In the genomic region with DNA sequence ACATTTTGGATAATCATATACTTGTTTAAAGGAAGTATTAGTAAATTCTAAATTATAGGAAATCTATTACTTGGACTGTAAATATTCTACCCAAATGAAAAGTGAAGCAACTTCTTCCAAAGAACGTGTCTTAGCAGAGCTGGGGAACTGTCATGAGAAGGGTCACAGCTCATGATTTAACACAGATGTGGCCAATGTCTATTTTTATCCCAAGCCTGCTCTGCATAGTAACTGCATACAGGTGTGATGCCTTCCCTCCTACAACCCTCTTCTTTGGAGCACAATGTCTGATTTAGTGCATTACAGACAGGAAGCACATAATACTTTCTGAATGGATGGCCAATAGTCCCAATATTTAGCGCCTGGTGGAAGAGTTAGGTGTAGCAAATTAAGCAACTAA, we compare ENCODE assay signal across 16 cellular contexts.
"Had no signal": no experiment of that assay in that cellular context is flagged by ENCODE, and none has a peak within 500 bp of the region (broad histone marks: within the 10 kb centered on the region; RNA-seq: fewer than 3 reads in every experiment).

No MANE protein-coding gene starts in this region.

- DNase-seq: activated CD4-positive, alpha-beta T cell treated with anti-CD3 and anti-CD28 coated beads, Interleukin-2, amount 10 ng/mL, durations not matched to agents 24 days and 14 days; activated CD8-positive, alpha-beta T cell treated with anti-CD3 and anti-CD28 coated beads for 36 hours; activated naive CD4-positive, alpha-beta T cell treated with Interleukin-2 at 50 U/mL for 16 hours; activated naive CD8-positive, alpha-beta T cell treated with anti-CD3 and anti-CD28 coated beads, Interleukin-2, amount 10 ng/mL, durations not matched to agents 7 days and 5 days; activated T-cell treated with anti-CD3 and anti-CD28 coated beads, Interleukin-2, amount 50 U/mL, for 24 hours; amygdala; central memory CD4-positive, alpha-beta T cell; endodermal cell; natural killer cell; sigmoid colon; stimulated activated CD4-positive, alpha-beta T cell treated with anti-CD3 and anti-CD28 coated beads, Interleukin-4, amount 100 ng/mL, for 4 hours; testis had no signal

- H3K4me1 Mint-ChIP-seq: activated CD4-positive, alpha-beta T cell treated with anti-CD3 and anti-CD28 coated beads, Interleukin-2, amount 10 ng/mL, durations not matched to agents 24 days and 14 days; endodermal cell; natural killer cell; stimulated activated memory B cell treated with anti-CD40 and anti-IgM and Interleukin-4, amounts not matched to agents 10 μg/mL and 1 μg/mL and 100 μg/mL, for 72 hours had no signal

- H3K27ac Mint-ChIP-seq: activated CD4-positive, alpha-beta T cell treated with anti-CD3 and anti-CD28 coated beads, Interleukin-2, amount 10 ng/mL, durations not matched to agents 24 days and 14 days; activated CD8-positive, alpha-beta T cell treated with anti-CD3 and anti-CD28 coated beads for 36 hours; activated naive CD8-positive, alpha-beta T cell treated with anti-CD3 and anti-CD28 coated beads, Interleukin-2, amount 10 ng/mL, durations not matched to agents 7 days and 5 days; activated T-cell treated with anti-CD3 and anti-CD28 coated beads, Interleukin-2, amount 50 U/mL, for 24 hours; activated T-helper 2 cell treated with anti-CD3 and anti-CD28 coated beads, Interferon-gamma antibody, Interleukin-2, Interleukin-4, amounts not matched to agents 10 μg/mL and 5 μg/mL and 100 μg/mL, durations not matched to agents 14 hours and 24 hours and 36 hours; endodermal cell; natural killer cell; stimulated activated memory B cell treated with anti-CD40 and anti-IgM and Interleukin-4, amounts not matched to agents 10 μg/mL and 1 μg/mL and 100 μg/mL, for 72 hours; type B pancreatic cell had no signal

- H3K36me3 ChIP-seq: sigmoid colon had no signal

- H3K27me3 Mint-ChIP-seq: activated CD4-positive, alpha-beta T cell treated with anti-CD3 and anti-CD28 coated beads, Interleukin-2, amount 10 ng/mL, durations not matched to agents 24 days and 14 days; activated CD8-positive, alpha-beta T cell treated with anti-CD3 and anti-CD28 coated beads for 36 hours; activated naive CD8-positive, alpha-beta T cell treated with anti-CD3 and anti-CD28 coated beads, Interleukin-2, amount 10 ng/mL, durations not matched to agents 7 days and 5 days; activated T-cell treated with anti-CD3 and anti-CD28 coated beads, Interleukin-2, amount 50 U/mL, for 24 hours; stimulated activated memory B cell treated with anti-CD40 and anti-IgM and Interleukin-4, amounts not matched to agents 10 μg/mL and 1 μg/mL and 100 μg/mL, for 72 hours; type B pancreatic cell had no signal

- H3K9me3 Mint-ChIP-seq: activated T-cell treated with anti-CD3 and anti-CD28 coated beads, Interleukin-2, amount 50 U/mL, for 24 hours; activated T-helper 2 cell treated with anti-CD3 and anti-CD28 coated beads, Interferon-gamma antibody, Interleukin-2, Interleukin-4, amounts not matched to agents 10 μg/mL and 5 μg/mL and 100 μg/mL, durations not matched to agents 14 hours and 24 hours and 36 hours; endodermal cell; natural killer cell; stimulated activated memory B cell treated with anti-CD40 and anti-IgM and Interleukin-4, amounts not matched to agents 10 μg/mL and 1 μg/mL and 100 μg/mL, for 72 hours; type B pancreatic cell had no signal

- H3K4me3 Mint-ChIP-seq: activated CD4-positive, alpha-beta T cell treated with anti-CD3 and anti-CD28 coated beads, Interleukin-2, amount 10 ng/mL, durations not matched to agents 24 days and 14 days; activated CD8-positive, alpha-beta T cell treated with anti-CD3 and anti-CD28 coated beads for 36 hours; activated naive CD8-positive, alpha-beta T cell treated with anti-CD3 and anti-CD28 coated beads, Interleukin-2, amount 10 ng/mL, durations not matched to agents 7 days and 5 days; activated T-cell treated with anti-CD3 and anti-CD28 coated beads, Interleukin-2, amount 50 U/mL, for 24 hours; endodermal cell; natural killer cell; stimulated activated memory B cell treated with anti-CD40 and anti-IgM and Interleukin-4, amounts not matched to agents 10 μg/mL and 1 μg/mL and 100 μg/mL, for 72 hours; type B pancreatic cell had no signal

- ATAC-seq: activated CD8-positive, alpha-beta T cell treated with anti-CD3 and anti-CD28 coated beads for 36 hours; natural killer cell; stimulated activated memory B cell treated with anti-CD40 and anti-IgM and Interleukin-4, amounts not matched to agents 10 μg/mL and 1 μg/mL and 100 μg/mL, for 72 hours had no signal

- H3K27me3 ChIP-seq: sigmoid colon, testis had no signal

- H3K27ac ChIP-seq: parathyroid adenoma, sigmoid colon, testis had no signal

- H3K9me3 ChIP-seq: sigmoid colon, testis had no signal

- H3K4me3 ChIP-seq: sigmoid colon, testis had no signal

- H3K4me1 ChIP-seq: parathyroid adenoma, sigmoid colon, testis had no signal

- H3K36me3 Mint-ChIP-seq: natural killer cell had no signal
